In the genomic region with DNA sequence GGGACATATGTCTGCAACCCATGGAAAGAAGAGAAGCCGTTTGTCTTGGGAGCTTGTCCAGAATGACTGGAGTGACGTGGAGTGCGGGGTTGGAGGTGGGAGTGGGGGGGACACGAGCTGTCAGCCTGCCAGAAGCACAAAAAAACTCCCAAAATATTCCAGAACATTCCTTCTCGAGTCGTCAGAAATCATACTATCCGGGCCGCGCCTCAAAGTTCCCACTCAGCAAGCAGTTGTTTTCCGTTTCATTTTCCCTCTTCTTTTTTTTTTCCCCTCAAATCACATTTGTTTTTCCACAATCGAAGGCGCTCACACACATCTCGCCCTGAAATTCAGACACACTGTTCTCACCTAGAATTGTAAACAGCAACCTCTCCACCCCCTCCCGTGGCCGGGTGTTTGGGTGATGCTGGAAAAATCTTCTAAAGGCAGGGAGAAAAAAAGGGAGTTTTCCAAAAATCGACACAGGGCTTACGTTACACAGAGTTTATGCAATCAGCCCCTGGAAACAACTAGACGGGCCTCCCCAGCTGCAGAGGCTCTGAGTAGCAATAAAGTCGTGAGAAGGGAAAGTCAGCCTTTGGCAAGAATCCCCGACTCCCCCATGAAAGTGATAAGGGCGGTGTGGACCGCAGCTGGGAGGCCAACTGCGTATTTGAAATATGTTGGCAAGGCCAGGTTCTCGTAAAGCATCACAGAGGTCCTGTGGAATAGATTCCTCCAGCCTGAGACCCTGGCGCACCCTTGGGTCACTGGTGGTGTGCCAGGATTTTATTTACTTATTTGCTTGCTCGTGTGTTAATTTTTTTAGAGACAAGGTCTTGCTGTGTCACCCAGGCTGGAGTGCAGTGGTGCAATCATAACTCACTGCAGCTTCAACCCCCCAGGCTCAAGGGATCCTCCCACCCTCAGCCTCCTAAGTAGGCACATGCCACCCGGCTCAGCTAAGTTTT, we compare ENCODE assay signal across 8 cellular contexts. TPM values are rescaled to one million over a fixed set of nuclear protein-coding genes. Genes with fewer than 3 reads are reported as not detected.
DNase-seq lines count a peak whose midpoint lies in the region; FAIRE-seq and TF ChIP-seq lines count a peak whose summit lies in the region.

No MANE protein-coding gene starts in this region.

- no peaks in the 10 kb centered on the region for H3K27me3 ChIP-seq in adrenal gland

- DNase-seq in HuH-7 (ENCODE audit: low spot score) (peak; percentile 48), adrenal gland (peak in 6 of 7 donors; percentile 51 to 82 (median 71)), inferior parietal cortex (ENCODE audit: extremely low spot score) (peak; percentile 7), superior temporal gyrus (ENCODE audit: extremely low spot score) (peak; percentile 22), GM19238 (ENCODE audit: insufficient read length, low spot score) (no peak), DMS53 treated with DMSO at 0.1 percent for 48 hours (lab: John Stamatoyannopoulos, UW; ENCODE audit: unreplicated experiment) (no peak), NCI-H446 (lab: John Stamatoyannopoulos, UW) (no peak), GM12891 (ENCODE audit: insufficient read length, low spot score) (no peak)

- H3K36me3 ChIP-seq in adrenal gland (replicated peaks in 1 of 2): no peaks in the 10 kb centered on the region

- H3K4me3 ChIP-seq in adrenal gland: no peak overlapping the region

- H3K27ac ChIP-seq in adrenal gland: peak overlapping the region; percentile 46 to 89 (median 62)

- TF ChIP-seq POLR2A in adrenal gland (IDR thresholded peaks at IDR 0.05) (no peak), GM12891 (IDR thresholded peaks at IDR 0.05; ENCODE audit: low read depth, low read length) (no peak)

- H3K4me1 ChIP-seq in adrenal gland (replicated peaks in 1 of 2): no peaks in the 10 kb centered on the region

- no peaks in the 10 kb centered on the region for H3K9me3 ChIP-seq in adrenal gland (replicated peaks in 1 of 3)

- 35 to 45% (median 42%) methylated on average over 27 of the region's 27 CpGs for WGBS in adrenal gland, 4 donors

- no peak for FAIRE-seq in GM12891 (lab: Jason Lieb, UNC)

- no peak for TF ChIP-seq CTCF in adrenal gland (IDR thresholded peaks at IDR 0.05)

- intact Hi-C loops in adrenal gland (cut with DNase I): no loop called here

TF ChIP-seq in GM12891, 5 proteins besides CTCF, POLR2A, EP300 and RAD21:
- TF ChIP-seq POLR2AphosphoS5 (IDR thresholded peaks at IDR 0.05; ENCODE audit: low read depth, low read length) (no peak), TAF1 (IDR thresholded peaks at IDR 0.05; ENCODE audit: low read depth, low read length) (no peak), SPI1 (IDR thresholded peaks at IDR 0.05; ENCODE audit: low read depth, low read length) (no peak), PAX5 (IDR thresholded peaks at IDR 0.05; ENCODE audit: insufficient read depth, low read length, severe bottlenecking) (no peak), POU2F2 (IDR thresholded peaks at IDR 0.05; ENCODE audit: low read depth, low read length) (no peak)

RNA-seq across cellular contexts. Expression of a gene that starts 31.2 kb away (rescaled TPM):
- total RNA-seq in adrenal gland: 10 to 100 TPM in 7 of 8 donors, 1 to 10 TPM in 1; 3.4 to 52.3 (median 27.0) TPM
- 10 to 100 TPM in 1 of 3 donors, 1 to 10 TPM in 2; 7.0 to 29.3 (median 9.6) TPM for polyA plus RNA-seq in adrenal gland
- 4.0 TPM for polyA plus RNA-seq in GM12891 (2012; ENCODE audit: low read depth, missing spikeins)

Comparison
In these comparisons a context has a peak if more than half of its experiments do, and no peak if none do; other contexts are left out.
1. DNase-seq: peak in HuH-7 (single experiment), adrenal gland (6 of 7), inferior parietal cortex (single experiment) and superior temporal gyrus (single experiment); none in GM19238 (single experiment), DMS53 treated with DMSO at 0.1 percent for 48 hours (single experiment), NCI-H446 (0 of 2) and GM12891 (single experiment).